In genomic region chr12:132513070-132513398, GRCh38 we compare ENCODE assay signal across 17 cellular contexts. TPM values are rescaled to one million over a fixed set of nuclear protein-coding genes. Genes with fewer than 3 reads are reported as not detected.
DNase-seq lines count a peak whose midpoint lies in the region; ATAC-seq and TF ChIP-seq lines count a peak whose summit lies in the region.
"Had no signal": no experiment of that assay in that cellular context is flagged by ENCODE, and none has a peak within 500 bp of the region (broad histone marks: within the 10 kb centered on the region; RNA-seq: fewer than 3 reads in every experiment).

No MANE protein-coding gene starts in this region.

- no peaks in the 10 kb centered on the region; the same call in 1 of the 2 replicates for H3K79me2 ChIP-seq in H9 (ENCODE audit: insufficient read depth, low read length)

- WGBS in H9 (ENCODE audit: extremely low coverage, insufficient read length, low lambda C conversion rate) = no CpG with 5 or more reads among the region's 4 CpGs
- 66 to 77% methylated on average over 2 to 4 of the region's 4 CpGs for WGBS in testis, 2 donors

- no peak overlapping the region; the same call in 1 of the 2 replicates for H3K14ac ChIP-seq in H9 (ENCODE audit: insufficient read depth, low read length)

- H3K4me3 Mint-ChIP-seq in H9 = no peak overlapping the region; a peak in 1 of 5 replicates
- H3K4me3 Mint-ChIP-seq in activated naive CD4-positive, alpha-beta T cell treated with anti-CD3 and anti-CD28 coated beads for 36 hours = no peak overlapping the region
- H3K4me3 Mint-ChIP-seq: activated CD8-positive, alpha-beta T cell treated with anti-CD3 and anti-CD28 coated beads for 36 hours; activated T-helper 1 cell treated with anti-CD3 and anti-CD28 coated beads, Interleukin-12 subunit alpha, Interleukin-12 subunit beta, Interleukin-2, Interleukin-4 antibody, amounts not matched to agents 30 ng/mL and 10 ng/mL and 1 ng/mL, durations not matched to agents 14 hours and 24 hours and 36 hours had no signal

- H2BK120ac ChIP-seq in H9 (ENCODE audit: low read depth, low read length, poor library complexity, severe bottlenecking) = no peak overlapping the region

- no peak overlapping the region for H2BK20ac ChIP-seq in H9 (ENCODE audit: low read depth, low read length, poor library complexity, severe bottlenecking)

- peak overlapping the region in 2 of 3 experiments; percentile 39 to 55; a peak in 2 of 7 replicates for H3K27ac Mint-ChIP-seq in H9
- no peak overlapping the region for H3K27ac Mint-ChIP-seq in activated naive CD4-positive, alpha-beta T cell treated with anti-CD3 and anti-CD28 coated beads for 36 hours
- H3K27ac Mint-ChIP-seq: activated CD8-positive, alpha-beta T cell treated with anti-CD3 and anti-CD28 coated beads for 36 hours; activated T-helper 1 cell treated with anti-CD3 and anti-CD28 coated beads, Interleukin-12 subunit alpha, Interleukin-12 subunit beta, Interleukin-2, Interleukin-4 antibody, amounts not matched to agents 30 ng/mL and 10 ng/mL and 1 ng/mL, durations not matched to agents 14 hours and 24 hours and 36 hours had no signal

- H3K27me3 ChIP-seq in H9 (ENCODE audit: insufficient read depth, low read length) (peaks cover under 1% of the 10 kb centered on the region; the same call in 1 of the 2 replicates), testis (no peaks in the 10 kb centered on the region)
- H3K27me3 ChIP-seq: esophagus muscularis mucosa had no signal

- H3K4me1 ChIP-seq in H9 (ENCODE audit: insufficient read depth, low read length) (no peaks in the 10 kb centered on the region), testis (peaks cover 60% of the 10 kb centered on the region)

- H3T11ph ChIP-seq in H9 (ENCODE audit: low read length) = no peak overlapping the region

- no peaks in the 10 kb centered on the region for H3K79me1 ChIP-seq in H9 (ENCODE audit: insufficient read depth, low read depth, low read length, poor library complexity, severe bottlenecking)

- CTCF ChIA-PET in activated naive CD4-positive, alpha-beta T cell treated with anti-CD3 and anti-CD28 coated beads for 36 hours (lab: Charles Lee) = no interaction called here

- no peak overlapping the region for H2BK12ac ChIP-seq in H9 (ENCODE audit: insufficient read length, low read depth, low read length)

- in situ Hi-C loops in astrocyte of the spinal cord (cut with HindIII; ENCODE audit: low sequenced_read_pairs) = no loop called here

- no peak overlapping the region for H3K9ac ChIP-seq in H9 (ENCODE audit: extremely low read depth, insufficient read length, low read length)

- TF ChIP-seq CTCF in H9 (conservative IDR thresholded peaks at IDR 0.05) (no peak), astrocyte of the spinal cord (IDR thresholded peaks at IDR 0.05; ENCODE audit: low read depth, low read length) (no peak), foreskin fibroblast (IDR thresholded peaks at IDR 0.05; ENCODE audit: low read depth, low read length) (no peak), testis (IDR thresholded peaks at IDR 0.05) (no peak)

- no peak overlapping the region for H3K4ac ChIP-seq in H9 (ENCODE audit: low read depth, low read length)

- H4K91ac ChIP-seq in H9 (ENCODE audit: insufficient read length, low read depth, low read length) = no peak overlapping the region

- no peak overlapping the region for H3K4me3 ChIP-seq in astrocyte of the spinal cord (ENCODE audit: low read depth, low read length)
- H3K4me3 ChIP-seq in foreskin fibroblast (ENCODE audit: low read depth in 1 of 2, low read length in 2 of 2) = no peak overlapping the region
- H3K4me3 ChIP-seq in testis = no peak overlapping the region
- H3K4me3 ChIP-seq: esophagus muscularis mucosa had no signal

- peaks cover under 1 to 3% of the 10 kb centered on the region in 2 experiments; a peak in 4 of 5 replicates for H3K9me3 Mint-ChIP-seq in H9
- H3K9me3 Mint-ChIP-seq in activated naive CD4-positive, alpha-beta T cell treated with anti-CD3 and anti-CD28 coated beads for 36 hours = peaks cover under 1% of the 10 kb centered on the region

- no peak overlapping the region for H3K4me2 ChIP-seq in H9 (ENCODE audit: insufficient read depth, insufficient read length, low read length)

- no peak for TF ChIP-seq POLR2A in testis (IDR thresholded peaks at IDR 0.05)

- H2AFZ ChIP-seq in H9 (ENCODE audit: low read length) = no peak overlapping the region

- no peak for ATAC-seq in HG02885 (IDR thresholded peaks at IDR 0.05; ENCODE audit: poor library complexity, unreplicated experiment)
- no peak for ATAC-seq in GM21737 (IDR thresholded peaks at IDR 0.05; ENCODE audit: unreplicated experiment)
- ATAC-seq: activated CD8-positive, alpha-beta T cell treated with anti-CD3 and anti-CD28 coated beads for 36 hours; left ventricle myocardium superior had no signal

- H3K18ac ChIP-seq in H9 (ENCODE audit: insufficient read length, low read depth, low read length) = no peak overlapping the region

- H3K56ac ChIP-seq in H9 (ENCODE audit: insufficient read length, low read depth, low read length) = no peak overlapping the region

- H3K27ac ChIP-seq in H9 (ENCODE audit: insufficient read length, low read depth, low read length) (no peak overlapping the region), testis (peak overlapping the region; percentile 44 to 77)
- H3K27ac ChIP-seq: esophagus muscularis mucosa had no signal

- H3K4me1 Mint-ChIP-seq in H9 = no peaks in the 10 kb centered on the region; a peak in 1 of 4 replicates
- H3K4me1 Mint-ChIP-seq in activated naive CD4-positive, alpha-beta T cell treated with anti-CD3 and anti-CD28 coated beads for 36 hours (ENCODE audit: low read depth) = no peaks in the 10 kb centered on the region

- no peak overlapping the region for H4K5ac ChIP-seq in H9 (ENCODE audit: insufficient read length, low read depth, low read length)

- no peaks in the 10 kb centered on the region for H3K36me3 ChIP-seq in testis (ENCODE audit: low read depth, missing control alignments)

- no peak overlapping the region for H3K23ac ChIP-seq in H9 (ENCODE audit: insufficient read length, low read depth, low read length)

- intact Hi-C loops in testis (cut with DNase I; ENCODE audit: low total_unique reads) = no loop called here
- intact Hi-C loops in activated naive CD4-positive, alpha-beta T cell treated with anti-CD3 and anti-CD28 coated beads for 36 hours (cut with micrococcal nuclease) = no loop called here

- DNase-seq in H9 (no peak), astrocyte of the spinal cord (ENCODE audit: low read depth, low spot score) (peak; percentile 71), foreskin fibroblast (peak; percentile 42 to 81), testis (no peak)
- DNase-seq in activated naive CD4-positive, alpha-beta T cell treated with anti-CD3 and anti-CD28 coated beads for 36 hours = no peak
- DNase-seq: activated CD8-positive, alpha-beta T cell treated with anti-CD3 and anti-CD28 coated beads for 36 hours; amniotic stem cell; CD8-positive, alpha-beta memory T cell; dermis blood vessel endothelial cell; DND-41; left ventricle myocardium superior; NCI-H2081 treated with DMSO at 0.1 percent for 48 hours; NCI-H82 had no signal

- H2BK5ac ChIP-seq in H9 (ENCODE audit: insufficient read length, low read length) = no peak overlapping the region

- H3K36me3 Mint-ChIP-seq in H9 (ENCODE audit: insufficient read depth in 1 of 3, low read depth in 3 of 3) = peaks cover 1 to 7% (median 6%) of the 10 kb centered on the region in 3 experiments
- peaks cover 13% of the 10 kb centered on the region for H3K36me3 Mint-ChIP-seq in activated naive CD4-positive, alpha-beta T cell treated with anti-CD3 and anti-CD28 coated beads for 36 hours (ENCODE audit: low read depth)

- no peak overlapping the region for H2AK5ac ChIP-seq in H9 (ENCODE audit: insufficient read length, low read length)

- H3K23me2 ChIP-seq in H9 (ENCODE audit: insufficient read length, low read depth, low read length, poor library complexity, severe bottlenecking) = no peaks in the 10 kb centered on the region

- peaks cover 24% of the 10 kb centered on the region for H3K27me3 Mint-ChIP-seq in H9 (ENCODE audit: low read depth)
- H3K27me3 Mint-ChIP-seq in activated naive CD4-positive, alpha-beta T cell treated with anti-CD3 and anti-CD28 coated beads for 36 hours (ENCODE audit: low read depth) = no peaks in the 10 kb centered on the region
- H3K27me3 Mint-ChIP-seq: activated CD8-positive, alpha-beta T cell treated with anti-CD3 and anti-CD28 coated beads for 36 hours had no signal

- H4K8ac ChIP-seq in H9 (replicated peaks; ENCODE audit: insufficient read length, low read depth, low read length) = no peak overlapping the region

- no peaks in the 10 kb centered on the region for H4K20me1 ChIP-seq in H9 (ENCODE audit: control insufficient read depth, insufficient read depth, insufficient read length)

- H2BK15ac ChIP-seq in H9 (ENCODE audit: low read depth, low read length) = no peak overlapping the region

- H3K9me3 ChIP-seq in H9 (ENCODE audit: control insufficient read depth, low read depth, low read length) = peaks cover under 1% of the 10 kb centered on the region
- H3K9me3 ChIP-seq in testis = no peaks in the 10 kb centered on the region

RNA-seq across cellular contexts. Expression of gene FBRSL1, which starts 23.1 kb away (rescaled TPM):
- 90.8 and 92.3 TPM in 2 replicates for total RNA-seq in H9 (2021)
- total RNA-seq in testis = 10 to 100 TPM; 88.3 to 98.9 TPM
- 51.1 TPM for polyA plus RNA-seq in testis (ENCODE audit: insufficient read depth, low read depth, low replicate concordance)
- total RNA-seq in activated naive CD4-positive, alpha-beta T cell treated with anti-CD3 and anti-CD28 coated beads for 36 hours = 10 to 100 TPM; 35.1 to 36.3 TPM

Comparison
In these comparisons a context has a peak if more than half of its experiments do, and no peak if none do; other contexts are left out.
1. DNase-seq: peak in astrocyte of the spinal cord (single experiment) and foreskin fibroblast (2 of 2); none in H9 (single experiment), testis (single experiment) and activated naive CD4-positive, alpha-beta T cell treated with anti-CD3 and anti-CD28 coated beads for 36 hours (single experiment).